In the genomic region with DNA sequence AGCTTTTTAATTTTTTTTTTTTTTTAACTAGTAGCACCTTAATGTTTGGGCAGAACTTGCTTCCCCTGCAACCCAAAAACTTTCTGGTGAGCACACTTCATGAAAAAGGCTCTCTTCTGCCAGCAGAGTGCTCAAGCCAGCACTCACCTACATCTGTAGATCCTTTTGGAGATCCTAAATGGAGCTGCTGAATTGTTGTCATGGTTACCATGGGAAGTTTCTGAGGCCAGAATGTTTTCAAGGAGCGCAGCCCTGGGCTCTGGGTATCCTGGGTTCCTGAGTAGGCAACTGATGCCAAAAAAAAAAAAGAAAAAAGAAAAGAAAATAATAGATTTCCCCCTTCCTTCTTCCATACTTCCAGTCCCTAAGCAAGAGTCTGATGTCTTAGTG, we compare ENCODE assay signal across 12 cellular contexts. TPM values are rescaled to one million over a fixed set of nuclear protein-coding genes. Genes with fewer than 3 reads are reported as not detected.
A peak's percentile ranks its signal among the peaks of the same experiment; 100 is the strongest.
DNase-seq lines count a peak whose midpoint lies in the region; ATAC-seq and TF ChIP-seq lines count a peak whose summit lies in the region.
"Had no signal": no experiment of that assay in that cellular context is flagged by ENCODE, and none has a peak within 500 bp of the region (broad histone marks: within the 10 kb centered on the region; RNA-seq: fewer than 3 reads in every experiment).

No MANE protein-coding gene starts in this region.

- peaks cover 46 to 67% (median 52%) of the 10 kb centered on the region in 4 donors for H3K4me1 Mint-ChIP-seq in CD4-positive, alpha-beta memory T cell
- peaks cover 37 to 51% (median 38%) of the 10 kb centered on the region in 3 donors for H3K4me1 Mint-ChIP-seq in IgD-negative memory B cell
- peaks cover 41 to 58% of the 10 kb centered on the region in 2 donors for H3K4me1 Mint-ChIP-seq in stimulated activated naive B cell treated with anti-CD40 and anti-IgM and Interleukin-4, amounts not matched to agents 10 μg/mL and 1 μg/mL and 100 μg/mL, for 72 hours

- no peak for TF ChIP-seq POLR2A in body of pancreas (IDR thresholded peaks at IDR 0.05)

- peak overlapping the region; percentile 7 to 30 for H3K4me3 ChIP-seq in CD4-positive, alpha-beta memory T cell (ENCODE audit: low read length in 2 of 2)
- H3K4me3 ChIP-seq in body of pancreas = no peak overlapping the region
- H3K4me3 ChIP-seq in neutrophil (ENCODE audit: low read depth in 1 of 2, low read length in 1 of 2) = peak overlapping the region; percentile 21 to 36
- H3K4me3 ChIP-seq: HAP-1 had no signal

- DNase-seq in CD4-positive, alpha-beta memory T cell = no peak
- DNase-seq in body of pancreas = no peak
- DNase-seq in stimulated activated naive B cell treated with anti-CD40 and anti-IgM and Interleukin-4, amounts not matched to agents 10 μg/mL and 1 μg/mL and 100 μg/mL, for 72 hours = no peak
- no peak for DNase-seq in G401 (ENCODE audit: low spot score)
- DNase-seq: activated CD8-positive, alpha-beta memory T cell treated with anti-CD3 and anti-CD28 coated beads, Interleukin-2, amount 50 U/mL, for 48 hours; cortex of kidney; foreskin keratinocyte; NCI-H510A had no signal

- 95 to 100% methylated on average over 1 of the region's 1 CpG for WGBS in body of pancreas, 2 donors

- peaks cover 0 to 7% of the 10 kb centered on the region in 2 donors for H3K36me3 Mint-ChIP-seq in CD4-positive, alpha-beta memory T cell
- H3K36me3 Mint-ChIP-seq in IgD-negative memory B cell = peaks cover 3% of the 10 kb centered on the region
- peaks cover 12 to 20% of the 10 kb centered on the region in 2 donors for H3K36me3 Mint-ChIP-seq in stimulated activated naive B cell treated with anti-CD40 and anti-IgM and Interleukin-4, amounts not matched to agents 10 μg/mL and 1 μg/mL and 100 μg/mL, for 72 hours

- H3K9me3 Mint-ChIP-seq in CD4-positive, alpha-beta memory T cell = peaks cover 0 to 5% (median under 1%) of the 10 kb centered on the region in 8 donors
- H3K9me3 Mint-ChIP-seq in IgD-negative memory B cell = peaks cover 0 to 5% (median 2%) of the 10 kb centered on the region in 3 donors
- H3K9me3 Mint-ChIP-seq in stimulated activated naive B cell treated with anti-CD40 and anti-IgM and Interleukin-4, amounts not matched to agents 10 μg/mL and 1 μg/mL and 100 μg/mL, for 72 hours = peaks cover 4 to 6% of the 10 kb centered on the region in 2 donors

- H3K4me1 ChIP-seq in CD4-positive, alpha-beta memory T cell (ENCODE audit: insufficient read depth, low read length) = peaks cover 54% of the 10 kb centered on the region
- peaks cover 19% of the 10 kb centered on the region for H3K4me1 ChIP-seq in body of pancreas
- peaks cover 52 to 64% of the 10 kb centered on the region in 2 experiments for H3K4me1 ChIP-seq in neutrophil (ENCODE audit: control insufficient read depth in 1 of 2, insufficient read depth in 1 of 2, low read depth in 1 of 2, low read length in 1 of 2)
- H3K4me1 ChIP-seq: HAP-1 had no signal

- no peaks in the 10 kb centered on the region for H3K9me3 ChIP-seq in CD4-positive, alpha-beta memory T cell (ENCODE audit: control insufficient read depth in 1 of 2, low read length in 2 of 2)
- H3K9me3 ChIP-seq in body of pancreas (no peaks in the 10 kb centered on the region), neutrophil (no peaks in the 10 kb centered on the region)
- H3K9me3 ChIP-seq: HAP-1 had no signal

- CTCF ChIA-PET in CD4-positive, alpha-beta memory T cell (lab: Charles Lee; ENCODE audit: partially characterized antibody) = interaction anchor here (0.8 to 3.0 kb wide), 17 partner anchors 8 to 269 kb away, joined by 3 to 27 read pairs (median 4); partner anchors contain the start of gene BOD1

- H3K27me3 Mint-ChIP-seq in CD4-positive, alpha-beta memory T cell = no peaks in the 10 kb centered on the region
- peaks cover 6% of the 10 kb centered on the region for H3K27me3 Mint-ChIP-seq in IgD-negative memory B cell
- no peaks in the 10 kb centered on the region for H3K27me3 Mint-ChIP-seq in stimulated activated naive B cell treated with anti-CD40 and anti-IgM and Interleukin-4, amounts not matched to agents 10 μg/mL and 1 μg/mL and 100 μg/mL, for 72 hours

- no peaks in the 10 kb centered on the region for H3K36me3 ChIP-seq in CD4-positive, alpha-beta memory T cell (ENCODE audit: insufficient read depth, low read length)
- no peaks in the 10 kb centered on the region for H3K36me3 ChIP-seq in body of pancreas (replicated peaks in 1 of 2; ENCODE audit: insufficient read depth in 1 of 2, low read depth in 2 of 2)
- peaks cover 3% of the 10 kb centered on the region for H3K36me3 ChIP-seq in neutrophil
- H3K36me3 ChIP-seq: HAP-1 had no signal

- peak overlapping the region; percentile 38 to 93 (median 83) for H3K27ac Mint-ChIP-seq in CD4-positive, alpha-beta memory T cell
- H3K27ac Mint-ChIP-seq in IgD-negative memory B cell = peak overlapping the region; percentile 85 to 88 (median 87)
- no peak overlapping the region for H3K27ac Mint-ChIP-seq in stimulated activated naive B cell treated with anti-CD40 and anti-IgM and Interleukin-4, amounts not matched to agents 10 μg/mL and 1 μg/mL and 100 μg/mL, for 72 hours

- H3K27ac ChIP-seq in CD4-positive, alpha-beta memory T cell (ENCODE audit: low read depth, low read length) = peak overlapping the region; percentile 11
- H3K27ac ChIP-seq in body of pancreas = peak overlapping the region in 3 of 4 donors; percentile 9 to 29 (median 22)
- peak overlapping the region; percentile 94 for H3K27ac ChIP-seq in neutrophil
- H3K27ac ChIP-seq: foreskin keratinocyte had no signal

- no peaks in the 10 kb centered on the region for H3K27me3 ChIP-seq in CD4-positive, alpha-beta memory T cell (ENCODE audit: insufficient read depth, low read length)
- H3K27me3 ChIP-seq in body of pancreas = no peaks in the 10 kb centered on the region
- H3K27me3 ChIP-seq in neutrophil = no peaks in the 10 kb centered on the region
- H3K27me3 ChIP-seq: foreskin keratinocyte had no signal

- POLR2A ChIA-PET in CD4-positive, alpha-beta memory T cell (lab: Charles Lee; ENCODE audit: partially characterized antibody) = interaction anchor here (0.8 to 5.7 kb wide), 9 partner anchors 9 to 269 kb away, joined by 3 to 102 read pairs (median 5); partner anchors contain the start of gene BOD1

- intact Hi-C loops in CD4-positive, alpha-beta memory T cell (cut with micrococcal nuclease) = no loop called here
- intact Hi-C loops in body of pancreas (cut with DNase I) = no loop called here

- H3K4me3 Mint-ChIP-seq in CD4-positive, alpha-beta memory T cell = peak overlapping the region in 7 of 8 donors; percentile 53 to 84 (median 71)
- H3K4me3 Mint-ChIP-seq in IgD-negative memory B cell = peak overlapping the region; percentile 26 to 98 (median 90)
- peak overlapping the region in 1 of 2 donors; percentile 51 for H3K4me3 Mint-ChIP-seq in stimulated activated naive B cell treated with anti-CD40 and anti-IgM and Interleukin-4, amounts not matched to agents 10 μg/mL and 1 μg/mL and 100 μg/mL, for 72 hours

- TF ChIP-seq CTCF in body of pancreas (IDR thresholded peaks at IDR 0.05) = no peak
- no peak for TF ChIP-seq CTCF in neutrophil (IDR thresholded peaks at IDR 0.05)

- in situ Hi-C loops in G401 (cut with HindIII; ENCODE audit: low sequenced_read_pairs) = no loop called here

- ATAC-seq in body of pancreas (no peak), HG03432 (IDR thresholded peaks at IDR 0.05; ENCODE audit: unreplicated experiment) (no peak)
- no peak for ATAC-seq in stimulated activated naive B cell treated with anti-CD40 and anti-IgM and Interleukin-4, amounts not matched to agents 10 μg/mL and 1 μg/mL and 100 μg/mL, for 72 hours (replicated peaks)
- ATAC-seq: foreskin keratinocyte had no signal

RNA-seq across cellular contexts. Expression of gene CPEB4, which starts 3.1 kb away (rescaled TPM):
- 10 to 100 TPM; 17.1 to 18.3 TPM for total RNA-seq in CD4-positive, alpha-beta memory T cell
- 1 to 10 TPM; 1.9 to 6.1 TPM for polyA plus RNA-seq in CD4-positive, alpha-beta memory T cell
- 8.4 TPM for polyA plus RNA-seq in IgD-negative memory B cell
- 10 to 100 TPM; 35.3 to 35.6 TPM for total RNA-seq in body of pancreas
- total RNA-seq in G401 (2014; rRNA removed; shearing (Covaris generic)) = 4.0 and 6.6 TPM in 2 replicates

Comparison
In these comparisons a context has a peak if more than half of its experiments do, and no peak if none do; other contexts are left out.
1. H3K27ac ChIP-seq: peak in every context shown above with its lines; median percentile 94 in neutrophil; 22 in body of pancreas; 11 in CD4-positive, alpha-beta memory T cell.
2. H3K4me3 ChIP-seq: peak in CD4-positive, alpha-beta memory T cell (2 of 2) and neutrophil (2 of 2); none in body of pancreas (0 of 2).